Comparison of ENCODE assay signal across 1 cellular context in genomic region chr5:150742413-150743141, GRCh38.
TF ChIP-seq lines count a peak whose summit lies in the region.
"Not testable (repeated sequence)": the region's sequence is repeated elsewhere in the genome, so short reads cannot be mapped to it uniquely, and the experiment has no call there.

No MANE protein-coding gene starts in this region.

TF ChIP-seq in K562, 482 proteins besides CTCF, POLR2A, EP300 and RAD21:
- TF ChIP-seq, protein P1, sequence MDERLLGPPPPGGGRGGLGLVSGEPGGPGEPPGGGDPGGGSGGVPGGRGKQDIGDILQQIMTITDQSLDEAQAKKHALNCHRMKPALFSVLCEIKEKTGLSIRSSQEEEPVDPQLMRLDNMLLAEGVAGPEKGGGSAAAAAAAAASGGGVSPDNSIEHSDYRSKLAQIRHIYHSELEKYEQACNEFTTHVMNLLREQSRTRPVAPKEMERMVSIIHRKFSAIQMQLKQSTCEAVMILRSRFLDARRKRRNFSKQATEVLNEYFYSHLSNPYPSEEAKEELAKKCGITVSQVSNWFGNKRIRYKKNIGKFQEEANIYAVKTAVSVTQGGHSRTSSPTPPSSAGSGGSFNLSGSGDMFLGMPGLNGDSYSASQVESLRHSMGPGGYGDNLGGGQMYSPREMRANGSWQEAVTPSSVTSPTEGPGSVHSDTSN (CRISPR knock-in tag; IDR thresholded peaks at IDR 0.05; ENCODE audit: low read depth) = not testable (repeated sequence)
- TF ChIP-seq, protein P1 (tag; conservative IDR thresholded peaks at IDR 0.05; ENCODE audit: low read depth) = peak; percentile 50
